7 cellular contexts compared by ENCODE assay signal in the genomic region with DNA sequence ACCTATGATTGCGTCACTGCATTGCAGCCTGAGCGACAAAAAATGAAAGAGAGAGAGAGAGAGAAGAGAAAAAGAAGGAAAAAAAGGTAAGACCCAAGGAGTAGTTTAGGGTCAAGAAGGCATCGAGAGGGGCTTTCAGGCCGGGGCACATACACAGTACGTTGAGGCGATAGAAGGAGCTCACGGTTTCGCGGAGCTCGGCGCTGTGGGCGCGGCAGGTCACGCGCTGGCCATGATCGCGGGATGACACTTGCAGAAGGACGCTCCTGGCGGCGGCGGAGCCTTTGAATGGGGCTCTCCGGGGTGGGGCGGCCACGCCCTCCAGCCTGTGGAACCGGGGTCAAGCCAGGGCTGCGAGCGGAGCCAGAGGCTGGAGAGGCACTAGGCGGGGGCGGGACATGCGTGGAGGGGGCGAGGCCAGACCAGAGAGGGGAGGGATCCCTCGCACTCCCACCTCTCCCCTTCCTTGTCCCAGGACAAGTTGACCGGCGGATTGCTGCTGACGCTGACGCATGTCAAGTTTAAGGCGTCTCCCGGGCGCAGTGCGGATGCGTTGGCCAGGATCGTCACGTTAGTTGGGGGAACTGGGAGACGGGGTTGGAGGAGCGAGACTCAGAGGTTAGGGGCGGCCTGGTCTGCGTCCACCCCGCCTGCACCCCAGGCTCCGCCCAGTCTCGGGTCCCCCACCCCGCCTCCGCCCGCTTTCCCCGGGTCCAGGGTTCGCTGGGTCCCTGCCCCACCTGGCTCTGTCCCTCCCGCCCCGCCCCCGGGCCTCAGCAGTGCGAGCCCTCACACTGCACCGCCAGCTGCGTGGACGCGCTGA. TPM values are rescaled to one million over a fixed set of nuclear protein-coding genes. Genes with fewer than 3 reads are reported as not detected.
DNase-seq lines count a peak whose midpoint lies in the region; ATAC-seq and TF ChIP-seq lines count a peak whose summit lies in the region.
"Had no signal": no experiment of that assay in that cellular context is flagged by ENCODE, and none has a peak within 500 bp of the region (broad histone marks: within the 10 kb centered on the region; RNA-seq: fewer than 3 reads in every experiment).

No MANE protein-coding gene starts in this region.

- WGBS in endodermal cell (ENCODE audit: insufficient coverage in 1 of 2, insufficient read length in 1 of 2), 2 experiments = 5 to 11% methylated on average over 18 to 63 of the region's 63 CpGs

- H3K27ac ChIP-seq in endodermal cell (ENCODE audit: low read depth, low read length) = no peak overlapping the region
- H3K27ac ChIP-seq in skeletal muscle tissue (ENCODE audit: low read depth, low read length) = no peak overlapping the region

- H3K9ac ChIP-seq in endodermal cell (ENCODE audit: extremely low read depth, low read length, poor library complexity, severe bottlenecking) = no peak overlapping the region
- H3K9ac ChIP-seq in skeletal muscle tissue (ENCODE audit: low read depth in 1 of 3, low read length in 3 of 3) = no peak overlapping the region

- peaks cover 10% of the 10 kb centered on the region for H3K4me1 Mint-ChIP-seq in endodermal cell

- H3K4me3 ChIP-seq in endodermal cell (ENCODE audit: low read length) = no peak overlapping the region
- peak overlapping the region in 2 of 3 donors; percentile 14 to 22 for H3K4me3 ChIP-seq in skeletal muscle tissue (ENCODE audit: low read length in 3 of 3)

- H3K27me3 ChIP-seq in endodermal cell (ENCODE audit: control insufficient read depth, insufficient read depth, low read length, poor library complexity, severe bottlenecking) (peaks cover 91% of the 10 kb centered on the region), skeletal muscle tissue (ENCODE audit: control insufficient read depth in 3 of 3, insufficient read depth in 3 of 3, low read length in 3 of 3) (peaks cover 65 to 77% (median 74%) of the 10 kb centered on the region in 3 donors)

- ATAC-seq in HG02678 (IDR thresholded peaks at IDR 0.05; ENCODE audit: unreplicated experiment) = no peak

- no peaks in the 10 kb centered on the region for H3K9me3 ChIP-seq in endodermal cell (ENCODE audit: control insufficient read depth, low read length)
- no peaks in the 10 kb centered on the region for H3K9me3 ChIP-seq in skeletal muscle tissue (ENCODE audit: control insufficient read depth in 3 of 3, low read length in 3 of 3)

- no peak for TF ChIP-seq CTCF in endodermal cell (conservative IDR thresholded peaks at IDR 0.05)

- no peaks in the 10 kb centered on the region for H3K9me3 Mint-ChIP-seq in endodermal cell

- H3K36me3 ChIP-seq in endodermal cell (ENCODE audit: control insufficient read depth, insufficient read depth, low read length) (no peaks in the 10 kb centered on the region), skeletal muscle tissue (ENCODE audit: control insufficient read depth in 3 of 3, insufficient read depth in 3 of 3, low read length in 3 of 3) (no peaks in the 10 kb centered on the region)

- H3K27ac Mint-ChIP-seq in endodermal cell = no peak overlapping the region

- H3K4me1 ChIP-seq in endodermal cell (ENCODE audit: control insufficient read depth, insufficient read depth, low read length) (no peaks in the 10 kb centered on the region), skeletal muscle tissue (ENCODE audit: control insufficient read depth in 3 of 3, insufficient read depth in 3 of 3, low read length in 3 of 3) (peaks cover 0 to 6% (median 5%) of the 10 kb centered on the region in 3 donors)

- H3K27me3 Mint-ChIP-seq in endodermal cell (ENCODE audit: insufficient read depth) = peaks cover 97% of the 10 kb centered on the region

- no peaks in the 10 kb centered on the region for H3K36me3 Mint-ChIP-seq in endodermal cell (ENCODE audit: low read depth)

- peak overlapping the region; percentile 43 for H3K4me3 Mint-ChIP-seq in endodermal cell

- peak; percentile 65 for DNase-seq in NCI-H345 (lab: John Stamatoyannopoulos, UW)
- peak; percentile 77 for DNase-seq in endodermal cell
- no peak for DNase-seq in hepatic stellate cell (ENCODE audit: low spot score)
- DNase-seq in superior temporal gyrus (ENCODE audit: extremely low spot score) = no peak

RNA-seq across cellular contexts. Expression of a gene that starts 6.9 kb away (rescaled TPM):
- total RNA-seq in endodermal cell = under 1 TPM; 0.24 to 0.80 TPM
- 0.96 TPM for polyA plus RNA-seq in endodermal cell (2013, experiment 1 of 2)
- polyA plus RNA-seq in endodermal cell (2013, experiment 2 of 2) = 0.79 TPM
- total RNA-seq in skeletal muscle tissue = under 0.01 TPM
- total RNA-seq: NCI-H460 had no signal

RNA-seq across cellular contexts. Expression of a gene that starts 11.3 kb away (rescaled TPM):
- total RNA-seq in endodermal cell (1 to 10 TPM; 1.4 to 2.3 TPM), skeletal muscle tissue (not detected)
- 26.4 TPM for polyA plus RNA-seq in endodermal cell (2013, experiment 1 of 2)
- polyA plus RNA-seq in endodermal cell (2013, experiment 2 of 2) = 19.8 TPM

RNA-seq across cellular contexts. Expression of a gene that starts 22.9 kb away (rescaled TPM):
- total RNA-seq in endodermal cell (10 to 100 TPM in 1 of 2 donors, 1 to 10 TPM in 1; 4.1 to 10.6 TPM), skeletal muscle tissue (2.1 TPM)
- 395 TPM for polyA plus RNA-seq in endodermal cell (2013, experiment 1 of 2)
- polyA plus RNA-seq in endodermal cell (2013, experiment 2 of 2) = 360 TPM

RNA-seq across cellular contexts. Expression of a gene that starts 32.8 kb away (rescaled TPM):
- total RNA-seq in endodermal cell = 1 to 10 TPM; 1.0 to 1.5 TPM
- polyA plus RNA-seq in endodermal cell (2013, experiment 1 of 2) = 0.50 TPM
- polyA plus RNA-seq in endodermal cell (2013, experiment 2 of 2) = not detected
- not detected for total RNA-seq in skeletal muscle tissue
- total RNA-seq: NCI-H460 had no signal

RNA-seq across cellular contexts. Expression of a gene that starts 54.9 kb away (rescaled TPM):
- total RNA-seq in endodermal cell = 10 to 100 TPM; 20.8 to 24.4 TPM
- polyA plus RNA-seq in endodermal cell (2013, experiment 1 of 2) = 7.1 TPM
- polyA plus RNA-seq in endodermal cell (2013, experiment 2 of 2) = 5.4 TPM
- 3.7 TPM for total RNA-seq in skeletal muscle tissue

Comparison
In these comparisons a context has a peak if more than half of its experiments do, and no peak if none do; other contexts are left out.
1. DNase-seq: peak in NCI-H345 (single experiment) and endodermal cell (single experiment); none in hepatic stellate cell (single experiment) and superior temporal gyrus (single experiment).